8 cellular contexts compared by ENCODE assay signal in the genomic region with DNA sequence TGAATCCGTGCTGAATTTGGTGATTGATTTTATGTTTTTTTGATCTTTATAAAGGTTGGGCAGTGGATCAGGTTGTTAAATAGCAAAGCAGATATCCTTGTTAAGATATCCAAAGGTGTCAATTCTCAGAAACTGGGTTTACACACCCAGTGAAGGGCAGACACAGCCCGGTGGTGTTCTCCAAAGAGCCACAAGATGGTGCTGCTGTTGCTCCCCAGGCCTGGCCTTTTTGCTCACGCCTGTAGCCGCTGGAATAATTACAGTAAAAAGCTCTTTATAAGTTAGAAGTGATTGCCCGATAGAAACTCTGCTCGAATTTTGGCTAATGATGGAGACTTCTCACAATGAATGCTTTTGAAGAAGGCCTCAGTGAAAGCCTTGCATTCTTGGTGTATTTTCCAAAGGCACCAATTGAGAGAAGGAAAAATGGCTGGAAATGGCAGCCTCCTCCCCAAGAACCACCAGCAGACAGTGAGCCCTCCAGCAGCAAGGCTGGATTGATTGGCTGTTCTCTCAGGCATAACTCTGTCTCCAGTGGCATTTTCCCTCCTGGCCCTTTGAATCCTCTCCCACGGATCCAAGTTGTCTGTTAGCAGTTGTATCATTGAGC.
A peak's percentile ranks its signal among the peaks of the same experiment; 100 is the strongest.
DNase-seq lines count a peak whose midpoint lies in the region; ATAC-seq and TF ChIP-seq lines count a peak whose summit lies in the region.

No MANE protein-coding gene starts in this region.

- no CpG with 5 or more reads among the region's 7 CpGs for WGBS in trophoblast cell (ENCODE audit: extremely low coverage, insufficient coverage, insufficient read length)

- H3K4me1 Mint-ChIP-seq in activated T-cell treated with anti-CD3 and anti-CD28 coated beads, Interleukin-2, amount 50 U/mL, for 24 hours (ENCODE audit: low read depth): no peaks in the 10 kb centered on the region

- H3K4me1 ChIP-seq in DOHH2 (ENCODE audit: control insufficient read depth, low read length): no peaks in the 10 kb centered on the region
- H3K4me1 ChIP-seq in trophoblast cell (ENCODE audit: control insufficient read depth in 1 of 2, insufficient read depth in 2 of 2, low read length in 2 of 2): peaks cover 7 to 8% of the 10 kb centered on the region in 2 experiments

- H3K36me3 ChIP-seq in DOHH2 (ENCODE audit: control insufficient read depth, low read length) (no peaks in the 10 kb centered on the region), trophoblast cell (ENCODE audit: control insufficient read depth in 1 of 2, insufficient read depth in 2 of 2, low read length in 2 of 2) (no peaks in the 10 kb centered on the region)

- H4K91ac ChIP-seq in trophoblast cell (ENCODE audit: low read depth, low read length): no peak overlapping the region

- no peak overlapping the region for H3K23ac ChIP-seq in trophoblast cell (ENCODE audit: low read length)

- no peaks in the 10 kb centered on the region for H3K36me3 Mint-ChIP-seq in activated T-cell treated with anti-CD3 and anti-CD28 coated beads, Interleukin-2, amount 50 U/mL, for 24 hours (ENCODE audit: low read depth)

- H3K79me1 ChIP-seq in trophoblast cell (ENCODE audit: low read length): no peaks in the 10 kb centered on the region

- H4K12ac ChIP-seq in trophoblast cell (ENCODE audit: low read depth, low read length): no peak overlapping the region

- H3K18ac ChIP-seq in trophoblast cell (ENCODE audit: low read length): no peak overlapping the region

- no peak overlapping the region for H3K27ac Mint-ChIP-seq in activated T-cell treated with anti-CD3 and anti-CD28 coated beads, Interleukin-2, amount 50 U/mL, for 24 hours

- ATAC-seq in HG02678 (IDR thresholded peaks at IDR 0.05; ENCODE audit: unreplicated experiment) (peak; percentile 60), GM19463 (IDR thresholded peaks at IDR 0.05; ENCODE audit: unreplicated experiment) (no peak)

- no peaks in the 10 kb centered on the region for H3F3A ChIP-seq in DOHH2 (ENCODE audit: control insufficient read depth, insufficient read depth)

- H3K4ac ChIP-seq in trophoblast cell (ENCODE audit: low read depth, low read length): no peak overlapping the region

- H3K79me2 ChIP-seq in DOHH2 (ENCODE audit: control insufficient read depth, low read length) (no peaks in the 10 kb centered on the region), trophoblast cell (ENCODE audit: control insufficient read depth, insufficient read depth, low read length, poor library complexity) (no peaks in the 10 kb centered on the region)

- no peak overlapping the region for H2BK12ac ChIP-seq in trophoblast cell (ENCODE audit: low read length)

- H3K4me3 ChIP-seq in DOHH2 (ENCODE audit: low read length) (no peak overlapping the region), trophoblast cell (ENCODE audit: low read depth, low read length) (no peak overlapping the region)

- no peak overlapping the region for H2BK120ac ChIP-seq in trophoblast cell (ENCODE audit: insufficient read depth, low read length, poor library complexity)

- H3K4me2 ChIP-seq in DOHH2 (ENCODE audit: low read length) (no peak overlapping the region), trophoblast cell (ENCODE audit: low read length) (peak overlapping the region; percentile 33)

- H3K9me3 Mint-ChIP-seq in activated T-cell treated with anti-CD3 and anti-CD28 coated beads, Interleukin-2, amount 50 U/mL, for 24 hours: no peaks in the 10 kb centered on the region

- TF ChIP-seq CTCF in DOHH2 (IDR thresholded peaks at IDR 0.05; ENCODE audit: low read depth, low read length, poor library complexity, severe bottlenecking): peak; percentile 80

- no peaks in the 10 kb centered on the region for H3K9me3 ChIP-seq in DOHH2 (ENCODE audit: control insufficient read depth, insufficient read depth, low read length)
- H3K9me3 ChIP-seq in trophoblast cell (ENCODE audit: insufficient read depth, low read depth, low read length): peaks cover 4% of the 10 kb centered on the region

- no peak overlapping the region for H3K14ac ChIP-seq in trophoblast cell (ENCODE audit: low read length)

- no peak overlapping the region for H3K9ac ChIP-seq in trophoblast cell (ENCODE audit: low read length)

- H3K4me3 Mint-ChIP-seq in activated T-cell treated with anti-CD3 and anti-CD28 coated beads, Interleukin-2, amount 50 U/mL, for 24 hours: no peak overlapping the region

- H2BK5ac ChIP-seq in trophoblast cell (ENCODE audit: low read depth, low read length, poor library complexity): no peak overlapping the region

- H2AFZ ChIP-seq in trophoblast cell (ENCODE audit: insufficient read depth, low read length, poor library complexity): no peak overlapping the region

- no peaks in the 10 kb centered on the region for H3K27me3 ChIP-seq in DOHH2 (ENCODE audit: control insufficient read depth, low read length)
- H3K27me3 ChIP-seq in trophoblast cell (ENCODE audit: insufficient read depth, low read length): no peaks in the 10 kb centered on the region

- DNase-seq in NCI-H526 (lab: John Stamatoyannopoulos, UW) (peak; percentile 41 to 80), globus pallidus (ENCODE audit: low spot score) (peak; percentile 46), trophoblast cell (peak; percentile 33 to 69), NK-92 (lab: John Stamatoyannopoulos, UW; ENCODE audit: unreplicated experiment) (no peak)
- DNase-seq in activated T-cell treated with anti-CD3 and anti-CD28 coated beads, Interleukin-2, amount 50 U/mL, for 24 hours: peak; percentile 53

- no peak overlapping the region for H2AK5ac ChIP-seq in trophoblast cell (ENCODE audit: low read length)

- no peaks in the 10 kb centered on the region for H3K9me2 ChIP-seq in DOHH2 (replicated peaks; ENCODE audit: control insufficient read depth, low read length)

- H4K8ac ChIP-seq in trophoblast cell (ENCODE audit: low read depth, low read length): no peak overlapping the region

- H4K20me1 ChIP-seq in DOHH2 (ENCODE audit: control insufficient read depth, insufficient read depth, low read depth, low read length): no peaks in the 10 kb centered on the region

- H3K27ac ChIP-seq in DOHH2 (ENCODE audit: low read depth, low read length) (no peak overlapping the region), trophoblast cell (ENCODE audit: low read depth, low read length) (no peak overlapping the region)

- peaks cover 5% of the 10 kb centered on the region for H3K27me3 Mint-ChIP-seq in activated T-cell treated with anti-CD3 and anti-CD28 coated beads, Interleukin-2, amount 50 U/mL, for 24 hours
